Comparison of ENCODE assay signal across 8 cellular contexts in the genomic region with DNA sequence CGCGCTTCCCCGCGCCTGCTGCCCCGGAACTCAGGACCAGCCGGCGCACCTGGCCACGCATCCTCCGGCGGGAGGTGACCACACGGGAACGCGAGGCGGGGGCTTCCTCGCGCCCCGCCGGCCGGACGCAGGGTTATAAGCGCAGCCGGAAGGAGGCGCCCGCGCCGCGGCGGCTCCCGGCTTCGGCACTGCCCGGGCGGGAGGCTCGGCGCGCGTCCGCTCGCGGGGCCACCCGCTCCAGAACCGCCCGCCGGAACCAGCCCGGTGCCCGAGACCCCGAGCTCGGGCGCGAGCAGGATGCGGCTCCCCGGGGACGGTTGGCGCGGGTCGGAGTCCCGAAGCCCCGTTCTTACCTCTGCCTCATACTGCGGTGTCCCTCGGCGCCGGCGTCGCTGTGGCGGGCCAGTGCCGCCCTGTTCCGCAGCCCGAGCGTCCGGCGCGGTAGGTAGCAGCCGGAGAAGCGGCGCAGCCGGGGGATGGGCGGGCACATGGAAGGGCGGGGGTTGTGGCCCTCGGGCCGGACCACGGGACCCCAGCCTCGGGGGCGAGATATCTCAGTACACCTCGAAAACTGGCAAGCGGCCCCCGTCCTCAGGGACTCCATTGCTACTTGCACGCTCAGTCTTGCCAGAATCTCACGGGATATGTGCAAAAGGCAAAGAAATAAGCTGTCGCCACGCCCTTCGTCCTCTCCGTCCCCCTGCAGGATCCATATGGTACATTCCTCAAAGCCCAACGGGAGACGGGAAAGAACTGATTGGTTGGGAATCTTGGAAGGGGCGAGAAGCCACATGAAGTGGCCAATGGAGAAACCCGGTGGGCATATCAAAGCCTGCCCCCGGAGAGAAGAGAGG. TPM values are rescaled to one million over a fixed set of nuclear protein-coding genes. Genes with fewer than 3 reads are reported as not detected.
DNase-seq lines count a peak whose midpoint lies in the region; ATAC-seq lines count a peak whose summit lies in the region.

No MANE protein-coding gene starts in this region.

- no peaks in the 10 kb centered on the region for H3K27me3 ChIP-seq in skeletal muscle satellite cell (ENCODE audit: control insufficient read depth, insufficient read depth, low read length)

- peak; percentile 93 for DNase-seq in COR-L47 (lab: John Stamatoyannopoulos, UW)
- DNase-seq in NCI-H345 treated with DMSO at 0.1 percent for 48 hours (lab: John Stamatoyannopoulos, UW; ENCODE audit: unreplicated experiment): peak; percentile 81
- DNase-seq in activated CD4-positive, CD25-positive, alpha-beta regulatory T cell treated with anti-CD3 and anti-CD28 coated beads, Interleukin-2, amount 50 U/mL, for 16 hours (ENCODE audit: low read depth, low spot score): peak; percentile 26
- DNase-seq in cerebellar cortex (ENCODE audit: low spot score): peak; percentile 99
- DNase-seq in iPS-NIHi7 (ENCODE audit: extremely low spot score): peak; percentile 99

- peak overlapping the region; percentile 79 for H3K4me2 ChIP-seq in skeletal muscle satellite cell (ENCODE audit: low read length)

- peak; percentile 41 for ATAC-seq in HG02884 (IDR thresholded peaks at IDR 0.05; ENCODE audit: unreplicated experiment)
- no peak for ATAC-seq in HG02588 (IDR thresholded peaks at IDR 0.05; ENCODE audit: unreplicated experiment)

- no peaks in the 10 kb centered on the region for H3K9me3 ChIP-seq in skeletal muscle satellite cell (replicated peaks; ENCODE audit: low read length)

- H3K9ac ChIP-seq in skeletal muscle satellite cell (ENCODE audit: low read depth, low read length): peak overlapping the region; percentile 88

- peak overlapping the region; percentile 81 for H3K4me3 ChIP-seq in skeletal muscle satellite cell (ENCODE audit: low read length)

- peaks cover 15% of the 10 kb centered on the region for H3K4me1 ChIP-seq in skeletal muscle satellite cell (ENCODE audit: control insufficient read depth, insufficient read depth, low read length)

- no peaks in the 10 kb centered on the region for H3K36me3 ChIP-seq in skeletal muscle satellite cell (ENCODE audit: insufficient read depth, low read length)

RNA-seq across cellular contexts. Expression of a gene that starts 23.1 kb away (rescaled TPM):
- 22.3 and 25.1 TPM in 2 replicates for total RNA-seq in skeletal muscle satellite cell (2012; rRNA removed)

Comparison
In these comparisons a context has a peak if more than half of its experiments do, and no peak if none do; other contexts are left out.
1. DNase-seq: peak in every context shown above with its lines; median percentile 99 in cerebellar cortex; 99 in iPS-NIHi7; 93 in COR-L47; 81 in NCI-H345 treated with DMSO at 0.1 percent for 48 hours; 26 in activated CD4-positive, CD25-positive, alpha-beta regulatory T cell treated with anti-CD3 and anti-CD28 coated beads, Interleukin-2, amount 50 U/mL, for 16 hours.